In the genomic region with DNA sequence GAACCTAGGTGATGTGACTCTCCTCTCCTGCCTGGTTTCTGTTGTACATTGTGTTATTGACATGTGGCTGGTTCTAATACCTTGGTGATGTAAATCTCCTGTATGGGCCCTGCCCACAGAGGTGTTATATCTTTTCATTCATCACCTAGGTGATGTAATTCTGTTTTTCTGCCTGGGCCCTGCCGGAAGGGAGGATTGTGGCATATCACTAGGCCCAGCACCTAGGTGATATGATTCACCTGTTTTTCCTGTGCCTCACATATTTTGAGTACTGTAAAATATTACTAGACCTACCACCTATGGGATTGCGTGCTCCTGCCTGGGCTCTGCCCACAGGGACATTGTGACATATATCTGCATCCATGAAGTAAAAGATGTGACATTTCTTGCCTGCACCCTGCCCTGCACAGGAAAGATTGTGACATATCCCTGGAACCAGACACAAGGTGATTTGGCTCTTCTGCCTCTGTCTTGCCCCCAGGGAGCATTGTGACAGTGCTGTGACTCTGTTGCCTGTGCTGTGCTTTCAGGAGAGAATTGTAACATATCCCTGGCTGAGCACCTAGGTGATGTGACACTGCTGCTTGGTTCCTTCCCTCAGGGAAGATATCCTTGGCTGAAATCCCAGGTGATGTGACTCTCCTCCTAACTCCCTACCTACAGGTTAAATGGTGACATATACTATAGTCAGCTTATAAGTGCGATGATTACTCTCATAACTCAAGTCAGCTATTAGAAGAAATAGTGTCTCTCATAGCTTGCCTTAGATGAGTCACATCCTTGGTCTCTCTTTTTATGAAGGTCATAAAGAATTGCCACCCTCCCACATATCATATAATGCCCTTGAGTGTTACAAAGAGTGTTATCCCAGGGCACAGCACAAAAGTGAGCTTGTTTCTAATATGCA, we compare ENCODE assay signal across 22 cellular contexts. TPM values are rescaled to one million over a fixed set of nuclear protein-coding genes. Genes with fewer than 3 reads are reported as not detected.
DNase-seq lines count a peak whose midpoint lies in the region; ATAC-seq and TF ChIP-seq lines count a peak whose summit lies in the region.
"Had no signal": no experiment of that assay in that cellular context is flagged by ENCODE, and none has a peak within 500 bp of the region (broad histone marks: within the 10 kb centered on the region; RNA-seq: fewer than 3 reads in every experiment).

No MANE protein-coding gene starts in this region.

- WGBS in trophoblast cell (ENCODE audit: extremely low coverage, insufficient coverage, insufficient read length), result no CpG with 5 or more reads among the region's 3 CpGs

- H3K23ac ChIP-seq in trophoblast cell (ENCODE audit: low read length), result no peak overlapping the region

- H4K12ac ChIP-seq in trophoblast cell (ENCODE audit: low read depth, low read length), result no peak overlapping the region

- no peak overlapping the region for H3K9ac ChIP-seq in trophoblast cell (ENCODE audit: low read length)
- H3K9ac ChIP-seq: parathyroid adenoma had no signal

- DNase-seq in activated naive CD4-positive, alpha-beta T cell treated with anti-CD3 and anti-CD28 coated beads for 36 hours, result peak; percentile 27
- no peak for DNase-seq in activated naive CD4-positive, alpha-beta T cell treated with Interleukin-2 at 50 U/mL for 16 hours
- DNase-seq in NB4 (ENCODE audit: low read depth) (peak; percentile 42), epithelial cell of esophagus (ENCODE audit: low read depth) (peak; percentile 58), trophoblast cell (peak; percentile 92 to 93), DMS79 (lab: John Stamatoyannopoulos, UW) (no peak), gastrocnemius medialis (no peak), GM03348 (ENCODE audit: low spot score) (no peak)
- DNase-seq: activated CD4-positive, alpha-beta T cell treated with anti-CD3 and anti-CD28 coated beads, Interleukin-2, amount 50 U/mL, for 4 hours; body of pancreas; C1 segment of cervical spinal cord; effector memory CD4-positive, alpha-beta T cell; EL; left lung; NCI-H1417; NCI-H510A treated with DMSO at 0.1 percent for 48 hours; nephron progenitor cell; right lobe of liver; stimulated activated CD8-positive, alpha-beta memory T cell treated with anti-CD3 and anti-CD28 coated beads, Interleukin-4, amount 100 ng/mL, for 48 hours had no signal

- no peak overlapping the region for H3K4me3 ChIP-seq in NB4 (ENCODE audit: low read depth, low read length)
- H3K4me3 ChIP-seq in epithelial cell of esophagus (ENCODE audit: low read length), result no peak overlapping the region
- no peak overlapping the region for H3K4me3 ChIP-seq in trophoblast cell (ENCODE audit: low read depth, low read length)
- H3K4me3 ChIP-seq in gastrocnemius medialis, result no peak overlapping the region
- H3K4me3 ChIP-seq: body of pancreas, left lung, right lobe of liver, vagina had no signal

- no peak overlapping the region for H2AK5ac ChIP-seq in trophoblast cell (ENCODE audit: low read length)

- H3K27me3 ChIP-seq in trophoblast cell (ENCODE audit: insufficient read depth, low read length) (no peaks in the 10 kb centered on the region), gastrocnemius medialis (no peaks in the 10 kb centered on the region)
- H3K27me3 ChIP-seq: body of pancreas, left lung, right lobe of liver, vagina had no signal

- H2BK120ac ChIP-seq in trophoblast cell (ENCODE audit: insufficient read depth, low read length, poor library complexity), result no peak overlapping the region

- peaks cover 34% of the 10 kb centered on the region for H3K36me3 Mint-ChIP-seq in activated naive CD4-positive, alpha-beta T cell treated with anti-CD3 and anti-CD28 coated beads for 36 hours (ENCODE audit: low read depth)

- TF ChIP-seq CTCF in NB4 (IDR thresholded peaks at IDR 0.05; ENCODE audit: low read depth, low read length) (no peak), epithelial cell of esophagus (IDR thresholded peaks at IDR 0.05; ENCODE audit: insufficient read depth, low read depth, low read length, missing control alignments) (no peak), gastrocnemius medialis (IDR thresholded peaks at IDR 0.05 in 4 of 5, conservative IDR thresholded peaks at IDR 0.05 in 1 of 5) (no peak)

- H2BK12ac ChIP-seq in trophoblast cell (ENCODE audit: low read length), result no peak overlapping the region

- H3K4ac ChIP-seq in trophoblast cell (ENCODE audit: low read depth, low read length), result no peak overlapping the region

- no peak overlapping the region for H4K8ac ChIP-seq in trophoblast cell (ENCODE audit: low read depth, low read length)

- CTCF ChIA-PET in activated naive CD4-positive, alpha-beta T cell treated with anti-CD3 and anti-CD28 coated beads for 36 hours (lab: Charles Lee), result no interaction called here

- H3K4me1 ChIP-seq in trophoblast cell (ENCODE audit: control insufficient read depth in 1 of 2, insufficient read depth in 2 of 2, low read length in 2 of 2) (no peaks in the 10 kb centered on the region), gastrocnemius medialis (no peaks in the 10 kb centered on the region)
- H3K4me1 ChIP-seq: body of pancreas, left lung, parathyroid adenoma, right lobe of liver, vagina had no signal

- peak overlapping the region; percentile 57 for H3K27ac Mint-ChIP-seq in activated naive CD4-positive, alpha-beta T cell treated with anti-CD3 and anti-CD28 coated beads for 36 hours
- H3K27ac Mint-ChIP-seq: activated T-helper 1 cell treated with anti-CD3 and anti-CD28 coated beads, Interleukin-12 subunit alpha, Interleukin-12 subunit beta, Interleukin-2, Interleukin-4 antibody, amounts not matched to agents 30 ng/mL and 10 ng/mL and 1 ng/mL, durations not matched to agents 14 hours and 24 hours and 36 hours; nephron progenitor cell had no signal

- H3K4me2 ChIP-seq in trophoblast cell (ENCODE audit: low read length), result no peak overlapping the region

- peaks cover 2% of the 10 kb centered on the region for H3K9me3 Mint-ChIP-seq in activated naive CD4-positive, alpha-beta T cell treated with anti-CD3 and anti-CD28 coated beads for 36 hours

- no peak for TF ChIP-seq POLR2A in NB4 (IDR thresholded peaks at IDR 0.05; ENCODE audit: extremely low read depth, insufficient read length)
- TF ChIP-seq POLR2A in gastrocnemius medialis (IDR thresholded peaks at IDR 0.05), result no peak

- H3K4me3 Mint-ChIP-seq in activated naive CD4-positive, alpha-beta T cell treated with anti-CD3 and anti-CD28 coated beads for 36 hours, result no peak overlapping the region
- H3K4me3 Mint-ChIP-seq: activated T-helper 1 cell treated with anti-CD3 and anti-CD28 coated beads, Interleukin-12 subunit alpha, Interleukin-12 subunit beta, Interleukin-2, Interleukin-4 antibody, amounts not matched to agents 30 ng/mL and 10 ng/mL and 1 ng/mL, durations not matched to agents 14 hours and 24 hours and 36 hours; nephron progenitor cell had no signal

- H2BK5ac ChIP-seq in trophoblast cell (ENCODE audit: low read depth, low read length, poor library complexity), result no peak overlapping the region

- H3K36me3 ChIP-seq in trophoblast cell (ENCODE audit: control insufficient read depth in 1 of 2, insufficient read depth in 2 of 2, low read length in 2 of 2), result peaks cover 4 to 24% of the 10 kb centered on the region in 2 experiments
- H3K36me3 ChIP-seq in gastrocnemius medialis, result no peaks in the 10 kb centered on the region
- H3K36me3 ChIP-seq: left lung, right lobe of liver, vagina had no signal

- H2AFZ ChIP-seq in trophoblast cell (ENCODE audit: insufficient read depth, low read length, poor library complexity), result no peak overlapping the region
- H2AFZ ChIP-seq: parathyroid adenoma had no signal

- no peak overlapping the region for H3K14ac ChIP-seq in trophoblast cell (ENCODE audit: low read length)

- peaks cover 28% of the 10 kb centered on the region for H3K4me1 Mint-ChIP-seq in activated naive CD4-positive, alpha-beta T cell treated with anti-CD3 and anti-CD28 coated beads for 36 hours (ENCODE audit: low read depth)
- H3K4me1 Mint-ChIP-seq: nephron progenitor cell had no signal

- no peaks in the 10 kb centered on the region for H3K79me1 ChIP-seq in trophoblast cell (ENCODE audit: low read length)

- intact Hi-C loops in activated naive CD4-positive, alpha-beta T cell treated with anti-CD3 and anti-CD28 coated beads for 36 hours (cut with micrococcal nuclease), result loop anchor here (1.0 to 2.0 kb wide), 2 partner anchors 9 to 27 kb away; a partner anchor contains a TSS
- intact Hi-C loops in gastrocnemius medialis (cut with DNase I; ENCODE audit: low total_unique reads), result no loop called here

- no peak overlapping the region for H3K27ac ChIP-seq in trophoblast cell (ENCODE audit: low read depth, low read length)
- no peak overlapping the region for H3K27ac ChIP-seq in gastrocnemius medialis
- H3K27ac ChIP-seq: body of pancreas, left lung, parathyroid adenoma, right lobe of liver, vagina had no signal

- H3K18ac ChIP-seq in trophoblast cell (ENCODE audit: low read length), result no peak overlapping the region

- H3K9me3 ChIP-seq in trophoblast cell (ENCODE audit: insufficient read depth, low read depth, low read length) (no peaks in the 10 kb centered on the region), gastrocnemius medialis (no peaks in the 10 kb centered on the region)
- H3K9me3 ChIP-seq: body of pancreas, right lobe of liver, vagina had no signal

- H3K79me2 ChIP-seq in trophoblast cell (ENCODE audit: control insufficient read depth, insufficient read depth, low read length, poor library complexity), result peaks cover 2% of the 10 kb centered on the region
- H3K79me2 ChIP-seq: parathyroid adenoma had no signal

- ATAC-seq in gastrocnemius medialis, result no peak
- ATAC-seq: body of pancreas, left lung, right lobe of liver had no signal

- in situ Hi-C loops in gastrocnemius medialis (cut with MboI; ENCODE audit: low sequenced_read_pairs in 4 of 4), result no loop called here

- no peaks in the 10 kb centered on the region for H3K27me3 Mint-ChIP-seq in activated naive CD4-positive, alpha-beta T cell treated with anti-CD3 and anti-CD28 coated beads for 36 hours (ENCODE audit: low read depth)

- no peak overlapping the region for H4K91ac ChIP-seq in trophoblast cell (ENCODE audit: low read depth, low read length)

RNA-seq across cellular contexts. Expression of gene ZNF681, which starts 13.3 kb away (rescaled TPM):
- 1 to 10 TPM; 3.1 to 5.1 TPM for total RNA-seq in activated naive CD4-positive, alpha-beta T cell treated with anti-CD3 and anti-CD28 coated beads for 36 hours
- polyA plus RNA-seq in trophoblast cell (2013), result 2.0 and 2.5 TPM in 2 replicates
- under 1 TPM; 0.07 to 0.25 (median 0.19) TPM for total RNA-seq in gastrocnemius medialis

Comparison
In these comparisons a context has a peak if more than half of its experiments do, and no peak if none do; other contexts are left out.
1. DNase-seq: peak in activated naive CD4-positive, alpha-beta T cell treated with anti-CD3 and anti-CD28 coated beads for 36 hours (single experiment), NB4 (single experiment), epithelial cell of esophagus (single experiment) and trophoblast cell (2 of 2); none in activated naive CD4-positive, alpha-beta T cell treated with Interleukin-2 at 50 U/mL for 16 hours (single experiment), DMS79 (single experiment), gastrocnemius medialis (0 of 2) and GM03348 (single experiment).